ENCODE assay signal across 33 cellular contexts in the genomic region with DNA sequence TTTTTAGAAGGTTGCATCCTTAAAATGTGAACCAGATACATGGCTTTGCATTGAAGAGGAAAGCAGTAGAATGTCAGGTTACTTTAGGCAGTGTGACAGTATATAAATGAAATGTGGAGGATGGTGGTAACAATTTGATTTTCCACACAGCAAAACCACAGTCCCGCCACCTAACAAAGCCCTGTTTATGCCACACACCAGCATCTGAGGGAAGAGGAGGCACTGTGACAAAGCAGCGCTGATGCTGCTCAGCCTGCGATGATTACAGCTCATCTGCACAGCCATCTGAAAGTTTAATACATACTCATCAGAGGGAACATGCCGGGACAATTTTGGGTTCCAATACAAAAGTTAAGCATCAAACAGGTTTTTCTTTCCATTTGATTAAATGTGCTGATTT. TPM values are rescaled to one million over a fixed set of nuclear protein-coding genes. Genes with fewer than 3 reads are reported as not detected.
A peak's percentile ranks its signal among the peaks of the same experiment; 100 is the strongest.
DNase-seq lines count a peak whose midpoint lies in the region; ATAC-seq and TF ChIP-seq lines count a peak whose summit lies in the region.
"Had no signal": no experiment of that assay in that cellular context is flagged by ENCODE, and none has a peak within 500 bp of the region (broad histone marks: within the 10 kb centered on the region; RNA-seq: fewer than 3 reads in every experiment).

No MANE protein-coding gene starts in this region.

- no peaks in the 10 kb centered on the region for H3K27me3 Mint-ChIP-seq in activated CD8-positive, alpha-beta T cell treated with anti-CD3 and anti-CD28 coated beads for 36 hours
- H3K27me3 Mint-ChIP-seq in activated CD8-positive, alpha-beta T cell treated with anti-CD3 and anti-CD28 coated beads, Interleukin-2, amount 10 ng/mL, durations not matched to agents 7 days and 5 days (ENCODE audit: low read depth), result no peaks in the 10 kb centered on the region
- H3K27me3 Mint-ChIP-seq in WTC11 (ENCODE audit: low read depth), result no peaks in the 10 kb centered on the region
- H3K27me3 Mint-ChIP-seq in CD4-positive, alpha-beta T cell, result no peaks in the 10 kb centered on the region
- H3K27me3 Mint-ChIP-seq: CD4-positive, CD25-positive, alpha-beta regulatory T cell; IgD-negative memory B cell; naive B cell; progenitor cell of endocrine pancreas; type B pancreatic cell had no signal

- DNase-seq in activated CD8-positive, alpha-beta T cell treated with anti-CD3 and anti-CD28 coated beads for 36 hours, result peak; percentile 38
- no peak for DNase-seq in activated CD8-positive, alpha-beta T cell treated with anti-CD3 and anti-CD28 coated beads, Interleukin-2, amount 10 ng/mL, durations not matched to agents 7 days and 5 days
- DNase-seq in WTC11 (ENCODE audit: low spot score) (no peak), head of caudate nucleus (peak in 40 of 42 donors; percentile 9 to 76 (median 51)), superior temporal gyrus (ENCODE audit: extremely low spot score) (peak; percentile 70), erythroblast (lab: John Stamatoyannopoulos, UW) (no peak), NCI-H2029 treated with DMSO at 0.1 percent for 48 hours (lab: John Stamatoyannopoulos, UW) (no peak)
- no peak for DNase-seq in CD4-positive, alpha-beta T cell
- DNase-seq: activated CD4-positive, alpha-beta T cell treated with anti-CD3 and anti-CD28 coated beads for 4 hours; activated effector memory CD4-positive, alpha-beta T cell treated with anti-CD3 and anti-CD28 coated beads, Interleukin-2, amount 50 U/mL, for 16 hours; CD4-positive, CD25-positive, alpha-beta regulatory T cell; central memory CD4-positive, alpha-beta T cell; cortex of kidney; heart left ventricle; HFFc6; left ventricle myocardium superior; MG63; naive B cell; NCI-H1105; NCI-H187 treated with DMSO at 0.1 percent for 48 hours; NCI-H524 treated with DMSO at 0.1 percent for 48 hours; NK-92 treated with Interleukin-12 subunit alpha and Interleukin-12 subunit beta, amount 100 ng/mL, for 24 hours; PC-3; right lobe of liver; stimulated activated CD4-positive, alpha-beta T cell treated with anti-CD3 and anti-CD28 coated beads, Interleukin-12 subunit alpha, Interleukin-12 subunit beta, amount 100 ng/mL, for 4 hours; stimulated activated CD4-positive, alpha-beta T cell treated with anti-CD3 and anti-CD28 coated beads, Interleukin-2, amount 100 ng/mL, for 48 hours had no signal

- POLR2A ChIA-PET in activated CD8-positive, alpha-beta T cell treated with anti-CD3 and anti-CD28 coated beads for 36 hours (lab: Charles Lee), result interaction anchor here (1.2 kb wide), 1 partner anchor 8 kb away, joined by 8 read pairs; no protein-coding TSS in a partner anchor
- POLR2A ChIA-PET in activated CD8-positive, alpha-beta T cell treated with anti-CD3 and anti-CD28 coated beads, Interleukin-2, amount 10 ng/mL, durations not matched to agents 7 days and 5 days (lab: Charles Lee), result interaction anchor here (0.6 kb wide), 1 partner anchor 198 kb away, joined by 4 read pairs; no protein-coding TSS in a partner anchor
- POLR2A ChIA-PET in WTC11 (lab: Charles Lee), result no interaction called here
- POLR2A ChIA-PET in CD4-positive, alpha-beta T cell (lab: Charles Lee), result interaction anchor here (0.6 kb wide), 1 partner anchor 208 kb away, joined by 3 read pairs; no protein-coding TSS in a partner anchor

- H3K36me3 Mint-ChIP-seq in activated CD8-positive, alpha-beta T cell treated with anti-CD3 and anti-CD28 coated beads for 36 hours (ENCODE audit: low read depth), result peaks cover 44% of the 10 kb centered on the region
- peaks cover 48% of the 10 kb centered on the region for H3K36me3 Mint-ChIP-seq in activated CD8-positive, alpha-beta T cell treated with anti-CD3 and anti-CD28 coated beads, Interleukin-2, amount 10 ng/mL, durations not matched to agents 7 days and 5 days (ENCODE audit: low read depth)
- peaks cover 33% of the 10 kb centered on the region for H3K36me3 Mint-ChIP-seq in WTC11
- peaks cover 78% of the 10 kb centered on the region for H3K36me3 Mint-ChIP-seq in CD4-positive, alpha-beta T cell (ENCODE audit: low read depth)
- H3K36me3 Mint-ChIP-seq: IgD-negative memory B cell had no signal

- no peaks in the 10 kb centered on the region for H3K9me3 ChIP-seq in CD4-positive, alpha-beta T cell (ENCODE audit: control insufficient read depth, low read length)
- H3K9me3 ChIP-seq: heart left ventricle, MG63, neutrophil, right lobe of liver had no signal

- no peak for TF ChIP-seq CTCF in activated CD8-positive, alpha-beta T cell treated with anti-CD3 and anti-CD28 coated beads for 36 hours (IDR thresholded peaks at IDR 0.05)
- no peak for TF ChIP-seq CTCF in WTC11 (IDR thresholded peaks at IDR 0.05)
- TF ChIP-seq CTCF in CD4-positive, alpha-beta T cell (IDR thresholded peaks at IDR 0.05), result no peak

- H3K27me3 ChIP-seq in CD4-positive, alpha-beta T cell (ENCODE audit: control insufficient read depth, insufficient read depth, low read length), result no peaks in the 10 kb centered on the region
- H3K27me3 ChIP-seq: heart left ventricle, MG63, neutrophil, right lobe of liver had no signal

- CTCF ChIA-PET in activated CD8-positive, alpha-beta T cell treated with anti-CD3 and anti-CD28 coated beads for 36 hours (lab: Charles Lee), result no interaction called here
- CTCF ChIA-PET in activated CD8-positive, alpha-beta T cell treated with anti-CD3 and anti-CD28 coated beads, Interleukin-2, amount 10 ng/mL, durations not matched to agents 7 days and 5 days (lab: Charles Lee), result no interaction called here
- CTCF ChIA-PET in WTC11 (lab: Charles Lee), result no interaction called here
- CTCF ChIA-PET in CD4-positive, alpha-beta T cell (lab: Charles Lee), result no interaction called here

- no peaks in the 10 kb centered on the region for H3K9me3 Mint-ChIP-seq in activated CD8-positive, alpha-beta T cell treated with anti-CD3 and anti-CD28 coated beads for 36 hours
- no peaks in the 10 kb centered on the region for H3K9me3 Mint-ChIP-seq in activated CD8-positive, alpha-beta T cell treated with anti-CD3 and anti-CD28 coated beads, Interleukin-2, amount 10 ng/mL, durations not matched to agents 7 days and 5 days (ENCODE audit: insufficient read depth)
- H3K9me3 Mint-ChIP-seq in WTC11, result no peaks in the 10 kb centered on the region
- no peaks in the 10 kb centered on the region for H3K9me3 Mint-ChIP-seq in CD4-positive, alpha-beta T cell
- H3K9me3 Mint-ChIP-seq: CD4-positive, CD25-positive, alpha-beta regulatory T cell; HFFc6; IgD-negative memory B cell; naive B cell; type B pancreatic cell had no signal

- intact Hi-C loops in activated CD8-positive, alpha-beta T cell treated with anti-CD3 and anti-CD28 coated beads for 36 hours (cut with micrococcal nuclease), result no loop called here
- intact Hi-C loops in head of caudate nucleus (cut with DNase I), result no loop called here
- intact Hi-C loops in CD4-positive, alpha-beta T cell (cut with DNase I, micrococcal nuclease), result loop anchor here in 1 of 2 experiments (10.0 kb wide), 1 partner anchor 1248 kb away; no protein-coding TSS in a partner anchor

- H3K4me1 Mint-ChIP-seq in activated CD8-positive, alpha-beta T cell treated with anti-CD3 and anti-CD28 coated beads for 36 hours (ENCODE audit: low read depth), result peaks cover 26% of the 10 kb centered on the region
- H3K4me1 Mint-ChIP-seq in activated CD8-positive, alpha-beta T cell treated with anti-CD3 and anti-CD28 coated beads, Interleukin-2, amount 10 ng/mL, durations not matched to agents 7 days and 5 days (ENCODE audit: low read depth), result peaks cover 12% of the 10 kb centered on the region
- H3K4me1 Mint-ChIP-seq in WTC11, result no peaks in the 10 kb centered on the region; the same call in 1 of the 2 replicates
- H3K4me1 Mint-ChIP-seq in CD4-positive, alpha-beta T cell (ENCODE audit: low read depth), result peaks cover 24% of the 10 kb centered on the region

- no peak overlapping the region for H3K4me3 Mint-ChIP-seq in activated CD8-positive, alpha-beta T cell treated with anti-CD3 and anti-CD28 coated beads for 36 hours
- no peak overlapping the region for H3K4me3 Mint-ChIP-seq in activated CD8-positive, alpha-beta T cell treated with anti-CD3 and anti-CD28 coated beads, Interleukin-2, amount 10 ng/mL, durations not matched to agents 7 days and 5 days
- no peak overlapping the region for H3K4me3 Mint-ChIP-seq in WTC11
- no peak overlapping the region for H3K4me3 Mint-ChIP-seq in CD4-positive, alpha-beta T cell
- H3K4me3 Mint-ChIP-seq: CD4-positive, CD25-positive, alpha-beta regulatory T cell; HFFc6; IgD-negative memory B cell; naive B cell; type B pancreatic cell had no signal

- ATAC-seq in activated CD8-positive, alpha-beta T cell treated with anti-CD3 and anti-CD28 coated beads for 36 hours, result peak; percentile 30
- ATAC-seq in activated CD8-positive, alpha-beta T cell treated with anti-CD3 and anti-CD28 coated beads, Interleukin-2, amount 10 ng/mL, durations not matched to agents 7 days and 5 days, result no peak
- no peak for ATAC-seq in WTC11
- ATAC-seq in CD4-positive, alpha-beta T cell (ENCODE audit: poor library complexity), result no peak
- ATAC-seq: heart left ventricle, left ventricle myocardium superior, PC-3, right lobe of liver, Right ventricle myocardium inferior had no signal

- TF ChIP-seq POLR2A in erythroblast (IDR thresholded peaks at IDR 0.05; ENCODE audit: low read length), result no peak

- H3K27ac Mint-ChIP-seq in activated CD8-positive, alpha-beta T cell treated with anti-CD3 and anti-CD28 coated beads for 36 hours, result peak overlapping the region; percentile 66
- no peak overlapping the region for H3K27ac Mint-ChIP-seq in activated CD8-positive, alpha-beta T cell treated with anti-CD3 and anti-CD28 coated beads, Interleukin-2, amount 10 ng/mL, durations not matched to agents 7 days and 5 days
- H3K27ac Mint-ChIP-seq in WTC11, result 0 out of 2 replicates have a peak overlapping the region, but pooled peaks have one; percentile 12
- no peak overlapping the region for H3K27ac Mint-ChIP-seq in CD4-positive, alpha-beta T cell
- H3K27ac Mint-ChIP-seq: HFFc6, IgD-negative memory B cell, naive B cell, progenitor cell of endocrine pancreas, type B pancreatic cell had no signal

- H3K27ac ChIP-seq in CD4-positive, alpha-beta T cell (ENCODE audit: low read depth, low read length), result no peak overlapping the region
- H3K27ac ChIP-seq: heart left ventricle, neutrophil, right lobe of liver had no signal

RNA-seq across cellular contexts. Expression of gene RNF7, which starts 8.9 kb away (rescaled TPM):
- 10 to 100 TPM; 56.1 to 57.9 TPM for total RNA-seq in activated CD8-positive, alpha-beta T cell treated with anti-CD3 and anti-CD28 coated beads for 36 hours
- total RNA-seq in activated CD8-positive, alpha-beta T cell treated with anti-CD3 and anti-CD28 coated beads, Interleukin-2, amount 10 ng/mL, durations not matched to agents 7 days and 5 days, result 10 to 100 TPM; 58.5 to 61.2 TPM
- total RNA-seq in WTC11 (2021), result 129 to 136 TPM (median 133 TPM) in 3 replicates
- 10 to 100 TPM; 60.7 to 65.7 TPM for total RNA-seq in CD4-positive, alpha-beta T cell

RNA-seq across cellular contexts. Expression of gene GRK7, which starts 16.2 kb away (rescaled TPM):
- under 1 TPM; 0.07 to 0.09 TPM for total RNA-seq in activated CD8-positive, alpha-beta T cell treated with anti-CD3 and anti-CD28 coated beads for 36 hours
- total RNA-seq in activated CD8-positive, alpha-beta T cell treated with anti-CD3 and anti-CD28 coated beads, Interleukin-2, amount 10 ng/mL, durations not matched to agents 7 days and 5 days, result not detected
- total RNA-seq in WTC11 (2021), result not detected in 3 replicates
- under 1 TPM; 0.19 to 0.22 TPM for total RNA-seq in CD4-positive, alpha-beta T cell
- total RNA-seq: A172; CD4-positive, CD25-positive, alpha-beta regulatory T cell; fibroblast of villous mesenchyme; HFFc6; left ventricle myocardium superior; PC-3; Right ventricle myocardium inferior had no signal

Comparison
In these comparisons a context has a peak if more than half of its experiments do, and no peak if none do; other contexts are left out.
1. DNase-seq: peak in activated CD8-positive, alpha-beta T cell treated with anti-CD3 and anti-CD28 coated beads for 36 hours (single experiment), head of caudate nucleus (40 of 42) and superior temporal gyrus (single experiment); none in activated CD8-positive, alpha-beta T cell treated with anti-CD3 and anti-CD28 coated beads, Interleukin-2, amount 10 ng/mL, durations not matched to agents 7 days and 5 days (single experiment), WTC11 (single experiment), CD4-positive, alpha-beta T cell (0 of 10), erythroblast (0 of 2) and NCI-H2029 treated with DMSO at 0.1 percent for 48 hours (single experiment).
2. H3K27ac Mint-ChIP-seq: peak in activated CD8-positive, alpha-beta T cell treated with anti-CD3 and anti-CD28 coated beads for 36 hours (single experiment) and WTC11 (single experiment); none in activated CD8-positive, alpha-beta T cell treated with anti-CD3 and anti-CD28 coated beads, Interleukin-2, amount 10 ng/mL, durations not matched to agents 7 days and 5 days (single experiment) and CD4-positive, alpha-beta T cell (single experiment).